Comparison of ENCODE assay signal across 26 cellular contexts in genomic region chr15:39154776-39155175, GRCh38.
DNase-seq lines count a peak whose midpoint lies in the region; ATAC-seq and TF ChIP-seq lines count a peak whose summit lies in the region.
"Had no signal": no experiment of that assay in that cellular context is flagged by ENCODE, and none has a peak within 500 bp of the region (broad histone marks: within the 10 kb centered on the region; RNA-seq: fewer than 3 reads in every experiment).

No MANE protein-coding gene starts in this region.

- H3K27ac ChIP-seq in colonic mucosa (peak overlapping the region; percentile 62), muscle layer of colon (ENCODE audit: low read depth, low read length) (peak overlapping the region; percentile 0), smooth muscle cell (ENCODE audit: low read depth) (peak overlapping the region; percentile 62)
- H3K27ac ChIP-seq: BLaER1 treated with 17β-estradiol and CSF1 and Interleukin-3, amounts not matched to agents 10 nM and 100 nM; spleen; thyroid gland; WERI-Rb-1 had no signal

- H3F3A ChIP-seq in smooth muscle cell (ENCODE audit: low read depth), result no peaks in the 10 kb centered on the region

- H3K4me1 ChIP-seq in colonic mucosa (no peaks in the 10 kb centered on the region), muscle layer of colon (ENCODE audit: insufficient read depth, low read length) (peaks cover 20% of the 10 kb centered on the region), smooth muscle cell (ENCODE audit: low read depth) (no peaks in the 10 kb centered on the region)
- H3K4me1 ChIP-seq: BLaER1 treated with 17β-estradiol and CSF1 and Interleukin-3, amounts not matched to agents 10 nM and 100 nM; spleen had no signal

- TF ChIP-seq CTCF in colonic mucosa (IDR thresholded peaks at IDR 0.05), result no peak
- TF ChIP-seq CTCF in smooth muscle cell (IDR thresholded peaks at IDR 0.05; ENCODE audit: borderline replicate concordance, insufficient read depth, poor library complexity, severe bottlenecking), result no peak

- no peaks in the 10 kb centered on the region for H4K20me1 ChIP-seq in smooth muscle cell (ENCODE audit: low read depth)
- H4K20me1 ChIP-seq: BLaER1 treated with 17β-estradiol and CSF1 and Interleukin-3, amounts not matched to agents 10 nM and 100 nM had no signal

- peak; percentile 22 for DNase-seq in GM03348 (ENCODE audit: low spot score)
- no peak for DNase-seq in colonic mucosa
- no peak for DNase-seq in smooth muscle cell (lab: John Stamatoyannopoulos, UW; ENCODE audit: unreplicated experiment)
- no peak for DNase-seq in SKM-1 (lab: John Stamatoyannopoulos, UW; ENCODE audit: unreplicated experiment)
- DNase-seq in NCI-H1417 (lab: John Stamatoyannopoulos, UW), result no peak
- DNase-seq in NCI-H187 treated with DMSO at 0.1 percent for 48 hours (lab: John Stamatoyannopoulos, UW), result no peak
- DNase-seq: activated CD4-positive, alpha-beta T cell treated with anti-CD3 and anti-CD28 coated beads for 48 hours; activated naive CD4-positive, alpha-beta T cell treated with anti-CD3 and anti-CD28 coated beads, Interleukin-2, amount 10 ng/mL, durations not matched to agents 7 days and 5 days; amniotic stem cell; HCEC 1CT; Karpas-422; MV-4-11; naive B cell; NCI-H1436 treated with DMSO at 0.1 percent for 48 hours; NCI-H2107; NCI-H748 treated with DMSO at 0.1 percent for 48 hours; spleen; stimulated activated CD4-positive, alpha-beta T cell treated with anti-CD3 and anti-CD28 coated beads, Interleukin-2, amount 100 ng/mL, for 48 hours; stimulated activated naive CD8-positive, alpha-beta T cell treated with anti-CD3 and anti-CD28 coated beads, Interleukin-15, amount 100 ng/mL, for 72 hours; T-helper 9 cell; thyroid gland; WERI-Rb-1 had no signal

- intact Hi-C loops in colonic mucosa (cut with DNase I), result no loop called here

- H3K4me2 ChIP-seq in smooth muscle cell, result no peak overlapping the region
- H3K4me2 ChIP-seq: BLaER1 treated with 17β-estradiol and CSF1 and Interleukin-3, amounts not matched to agents 10 nM and 100 nM had no signal

- ATAC-seq in GM21528 (IDR thresholded peaks at IDR 0.05; ENCODE audit: low FRiP score, unreplicated experiment), result no peak
- ATAC-seq: activated T-helper 17 cell treated with anti-CD3 and anti-CD28 coated beads, Interleukin-2, amount 50 U/mL, for 72 hours; stimulated activated naive CD8-positive, alpha-beta T cell treated with anti-CD3 and anti-CD28 coated beads, Interleukin-15, amount 100 ng/mL, for 72 hours had no signal

- H3K9ac ChIP-seq in colonic mucosa (ENCODE audit: low read depth in 2 of 2, low read length in 2 of 2) (no peak overlapping the region), muscle layer of colon (ENCODE audit: low read length) (no peak overlapping the region), smooth muscle cell (ENCODE audit: low read depth) (no peak overlapping the region)
- H3K9ac ChIP-seq: BLaER1 treated with 17β-estradiol and CSF1 and Interleukin-3, amounts not matched to agents 10 nM and 100 nM had no signal

- H3K9me3 ChIP-seq in colonic mucosa, result no peaks in the 10 kb centered on the region
- no peaks in the 10 kb centered on the region for H3K9me3 ChIP-seq in muscle layer of colon (ENCODE audit: low read length)
- H3K9me3 ChIP-seq in smooth muscle cell (replicated peaks; ENCODE audit: low read depth), result no peaks in the 10 kb centered on the region
- H3K9me3 ChIP-seq: BLaER1 treated with 17β-estradiol and CSF1 and Interleukin-3, amounts not matched to agents 10 nM and 100 nM; spleen; thyroid gland had no signal

- 94% methylated on average over 4 of the region's 4 CpGs for WGBS in smooth muscle cell (ENCODE audit: low lambda C conversion rate)

- H3K79me2 ChIP-seq in smooth muscle cell (ENCODE audit: low read depth), result no peaks in the 10 kb centered on the region

- H3K4me3 ChIP-seq in colonic mucosa (no peak overlapping the region), muscle layer of colon (ENCODE audit: low read depth in 1 of 2, low read length in 2 of 2) (no peak overlapping the region), smooth muscle cell (no peak overlapping the region)
- H3K4me3 ChIP-seq: BLaER1 treated with 17β-estradiol and CSF1 and Interleukin-3, amounts not matched to agents 10 nM and 100 nM; spleen; thyroid gland had no signal

- H3K36me3 ChIP-seq in colonic mucosa (no peaks in the 10 kb centered on the region), muscle layer of colon (ENCODE audit: insufficient read depth, low read length) (no peaks in the 10 kb centered on the region), smooth muscle cell (ENCODE audit: low read depth) (no peaks in the 10 kb centered on the region)
- H3K36me3 ChIP-seq: BLaER1 treated with 17β-estradiol and CSF1 and Interleukin-3, amounts not matched to agents 10 nM and 100 nM; spleen; thyroid gland; WERI-Rb-1 had no signal

- H3K27me3 ChIP-seq in colonic mucosa, result no peaks in the 10 kb centered on the region
- H3K27me3 ChIP-seq in muscle layer of colon (ENCODE audit: control insufficient read depth in 1 of 2, insufficient read depth in 2 of 2, low read length in 2 of 2), result no peaks in the 10 kb centered on the region
- H3K27me3 ChIP-seq in smooth muscle cell (ENCODE audit: low read depth), result no peaks in the 10 kb centered on the region
- H3K27me3 ChIP-seq: BLaER1 treated with 17β-estradiol and CSF1 and Interleukin-3, amounts not matched to agents 10 nM and 100 nM; spleen; thyroid gland had no signal

- H2AFZ ChIP-seq in smooth muscle cell (ENCODE audit: low read depth), result no peak overlapping the region

Comparison
In these comparisons a context has a peak if more than half of its experiments do, and no peak if none do; other contexts are left out.
1. H3K27ac ChIP-seq: peak in every context shown above with its lines; median percentile 62 in colonic mucosa; 62 in smooth muscle cell; 0 in muscle layer of colon.